Comparison of ENCODE assay signal across 8 cellular contexts in the genomic region with DNA sequence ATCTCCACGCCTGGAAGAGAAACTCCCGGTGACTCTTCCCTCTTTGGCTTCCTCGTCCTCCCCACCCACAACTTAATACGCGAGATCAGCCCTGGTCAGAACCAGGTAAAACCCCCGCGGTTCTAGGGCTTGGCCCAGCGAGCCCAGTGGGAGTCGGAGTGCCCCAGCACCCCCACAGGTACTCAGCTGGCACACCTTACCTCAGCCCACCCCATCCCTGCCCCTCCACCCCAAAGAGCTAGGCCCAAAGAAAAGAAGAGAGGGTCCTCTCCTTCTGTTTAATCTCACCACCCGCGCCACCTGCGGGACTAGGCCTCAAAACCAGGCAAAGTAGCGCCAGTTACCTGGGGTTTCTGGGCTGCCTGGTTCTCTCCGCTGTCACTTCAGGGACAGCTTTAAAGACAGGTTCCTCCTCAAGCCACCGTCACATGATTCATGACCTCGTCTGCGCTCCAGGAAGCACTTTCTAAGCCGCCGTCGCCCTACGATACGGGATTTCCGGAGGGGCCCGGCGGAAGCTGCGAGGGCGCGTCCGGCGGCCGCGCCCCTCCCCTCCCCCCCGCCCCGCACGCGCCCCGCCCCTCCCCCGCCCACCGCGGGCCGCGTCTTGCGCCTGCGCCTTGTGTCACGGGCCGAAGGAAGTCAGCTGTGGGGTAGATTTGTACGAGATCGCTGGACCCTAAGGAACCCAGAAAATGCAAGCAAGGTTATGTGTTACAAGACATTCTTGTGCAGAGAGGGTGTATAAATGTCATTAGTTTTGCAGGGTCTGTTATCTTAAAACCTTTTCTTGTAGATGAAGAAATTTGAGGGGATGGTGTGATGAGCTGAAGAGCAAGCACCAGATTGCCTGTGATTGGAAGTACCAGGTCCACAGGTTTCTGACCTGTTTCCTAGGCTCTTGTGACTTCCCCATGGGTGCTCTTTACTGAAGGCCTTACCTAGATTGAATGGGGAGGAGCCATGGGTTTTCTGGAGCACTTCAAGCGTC. TPM values are rescaled to one million over a fixed set of nuclear protein-coding genes. Genes with fewer than 3 reads are reported as not detected.
DNase-seq lines count a peak whose midpoint lies in the region; ATAC-seq, FAIRE-seq and TF ChIP-seq lines count a peak whose summit lies in the region.

A gene with protein sequence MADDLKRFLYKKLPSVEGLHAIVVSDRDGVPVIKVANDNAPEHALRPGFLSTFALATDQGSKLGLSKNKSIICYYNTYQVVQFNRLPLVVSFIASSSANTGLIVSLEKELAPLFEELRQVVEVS (minus strand): TSS at position 437 of the 991 bp plus-strand sequence. CDS start 464 bp downstream, outside the sequence.

- peaks cover 0 to 5% of the 10 kb centered on the region in 2 donors for H3K4me1 ChIP-seq in kidney (ENCODE audit: control insufficient read depth in 1 of 2, insufficient read depth in 1 of 2, low read depth in 1 of 2, low read length in 2 of 2)

- peak within 1 kb of the TSS; percentile 79 to 88 for H3K9ac ChIP-seq in kidney (ENCODE audit: low read length in 2 of 2)

- FAIRE-seq in kidney (lab: Jason Lieb, UNC), result no peak

- TF ChIP-seq CTCF in kidney (IDR thresholded peaks at IDR 0.05; ENCODE audit: borderline replicate concordance, extremely low read depth, insufficient read depth), result no peak

- peak; percentile 100 for ATAC-seq in HG03439 (IDR thresholded peaks at IDR 0.05; ENCODE audit: unreplicated experiment)

- DNase-seq in AML-193 (lab: John Stamatoyannopoulos, UW), result peak; percentile 86 to 89
- peak; percentile 79 for DNase-seq in GM19238 (ENCODE audit: insufficient read length, low spot score)
- DNase-seq in NCI-H510A treated with DMSO at 0.1 percent for 48 hours (lab: John Stamatoyannopoulos, UW), result peak; percentile 80
- peak; percentile 71 to 76 for DNase-seq in activated CD4-positive, alpha-beta T cell treated with anti-CD3 and anti-CD28 coated beads for 24 hours (ENCODE audit: low read depth in 2 of 2)
- peak; percentile 93 for DNase-seq in cerebellum (ENCODE audit: low spot score)
- peak; percentile 97 for DNase-seq in kidney
- peak; percentile 79 to 84 for DNase-seq in stimulated activated CD4-positive, alpha-beta T cell treated with anti-CD3 and anti-CD28 coated beads, Interleukin-15, amount 100 ng/mL, for 1 hour (ENCODE audit: low read depth in 1 of 2, low spot score in 1 of 2)

- H3K27ac ChIP-seq in kidney (ENCODE audit: low read depth in 2 of 2, low read length in 2 of 2), result peak within 1 kb of the TSS; percentile 54 to 88

- intact Hi-C loops in kidney (cut with DNase I), result no loop called here

- no peaks in the 10 kb centered on the region for H3K9me3 ChIP-seq in kidney (ENCODE audit: control insufficient read depth in 1 of 2, low read length in 2 of 2)

- H3K36me3 ChIP-seq in kidney (ENCODE audit: control insufficient read depth in 1 of 2, insufficient read depth in 2 of 2, low read length in 2 of 2), result no peaks in the 10 kb centered on the region

- peak within 1 kb of the TSS; percentile 92 to 96 for H3K4me3 ChIP-seq in kidney (ENCODE audit: low read length in 2 of 2)

RNA-seq across cellular contexts. Expression of the gene that starts here (rescaled TPM):
- total RNA-seq in cerebellum (56.4 TPM), kidney (46.5 TPM)
- 71.1 TPM for polyA plus RNA-seq in kidney (ENCODE audit: insufficient read depth, low read depth, low replicate concordance)

Comparison
In these comparisons a context has a peak if more than half of its experiments do, and no peak if none do; other contexts are left out.
1. Peak in every context shown above with its lines: DNase-seq, ATAC-seq, H3K4me3 ChIP-seq and H3K27ac ChIP-seq.